20 cellular contexts compared by ENCODE assay signal in genomic region chr1:175922254-175922881, GRCh38.
A peak's percentile ranks its signal among the peaks of the same experiment; 100 is the strongest.
DNase-seq lines count a peak whose midpoint lies in the region; ATAC-seq and TF ChIP-seq lines count a peak whose summit lies in the region.
"Had no signal": no experiment of that assay in that cellular context is flagged by ENCODE, and none has a peak within 500 bp of the region (broad histone marks: within the 10 kb centered on the region; RNA-seq: fewer than 3 reads in every experiment).

No MANE protein-coding gene starts in this region.

- no peak overlapping the region for H2BK12ac ChIP-seq in H9 (ENCODE audit: insufficient read length, low read depth, low read length)

- H2AK5ac ChIP-seq in H9 (ENCODE audit: insufficient read length, low read length) = no peak overlapping the region

- H3K9me3 ChIP-seq in H9 (ENCODE audit: control insufficient read depth, low read depth, low read length) (no peaks in the 10 kb centered on the region), NT2/D1 (ENCODE audit: insufficient read depth, low read length) (peaks cover 55% of the 10 kb centered on the region), spleen (peaks cover 0 to 18% (median 12%) of the 10 kb centered on the region in 8 donors)

- H3K56ac ChIP-seq in H9 (ENCODE audit: insufficient read length, low read depth, low read length) = no peak overlapping the region

- H3K18ac ChIP-seq in H9 (ENCODE audit: insufficient read length, low read depth, low read length) = no peak overlapping the region

- no peak overlapping the region for H4K8ac ChIP-seq in H9 (replicated peaks; ENCODE audit: insufficient read length, low read depth, low read length)

- H3K9ac ChIP-seq in H9 (ENCODE audit: extremely low read depth, insufficient read length, low read length) (no peak overlapping the region), NT2/D1 (ENCODE audit: insufficient read length, low read depth) (no peak overlapping the region)

- POLR2A ChIA-PET in activated CD4-positive, alpha-beta T cell treated with anti-CD3 and anti-CD28 coated beads for 36 hours (lab: Charles Lee) = no interaction called here

- no peak overlapping the region for H3K4ac ChIP-seq in H9 (ENCODE audit: low read depth, low read length)

- H3K79me1 ChIP-seq in H9 (ENCODE audit: insufficient read depth, low read depth, low read length, poor library complexity, severe bottlenecking) = no peaks in the 10 kb centered on the region

- intact Hi-C loops in activated CD4-positive, alpha-beta T cell treated with anti-CD3 and anti-CD28 coated beads for 36 hours (cut with DNase I, micrococcal nuclease) = no loop called here
- intact Hi-C loops in spleen (cut with DNase I; ENCODE audit: low total_unique reads) = no loop called here

- no peak overlapping the region for H4K91ac ChIP-seq in H9 (ENCODE audit: insufficient read length, low read depth, low read length)

- H2BK120ac ChIP-seq in H9 (ENCODE audit: low read depth, low read length, poor library complexity, severe bottlenecking) = no peak overlapping the region

- DNase-seq in H9 (peak; percentile 67), NT2/D1 (ENCODE audit: low read depth, low spot score) (peak; percentile 64), iPS DF 19.7 (ENCODE audit: low read depth, low spot score) (peak; percentile 83), myocyte (ENCODE audit: low read depth) (peak; percentile 20), NCI-H146 (lab: John Stamatoyannopoulos, UW) (no peak), spleen (no peak)
- DNase-seq in activated CD4-positive, alpha-beta T cell treated with anti-CD3 and anti-CD28 coated beads for 36 hours = no peak
- DNase-seq: ACHN; C1 segment of cervical spinal cord; CD8-positive, alpha-beta memory T cell; H7; Kasumi-1; MG63; NCI-H1048; NCI-H1436; NCI-H2029; NCI-H2171 treated with DMSO at 0.1 percent for 48 hours; NCI-H446 treated with DMSO at 0.1 percent for 48 hours; NK-92 treated with Interleukin-12 subunit alpha and Interleukin-12 subunit beta, amount 100 ng/mL, for 24 hours; SHP77 had no signal

- no peak for TF ChIP-seq POLR2A in spleen (IDR thresholded peaks at IDR 0.05)

- peak overlapping the region; percentile 2 to 95 (median 89); a peak in 6 of 7 replicates for H3K27ac Mint-ChIP-seq in H9
- no peak overlapping the region for H3K27ac Mint-ChIP-seq in activated CD4-positive, alpha-beta T cell treated with anti-CD3 and anti-CD28 coated beads for 36 hours
- H3K27ac Mint-ChIP-seq: CD8-positive, alpha-beta memory T cell had no signal

- H3K4me3 ChIP-seq in NT2/D1 (ENCODE audit: insufficient read length, low read depth) (no peak overlapping the region), spleen (no peak overlapping the region)
- H3K4me3 ChIP-seq: MG63 had no signal

- H3K79me2 ChIP-seq in H9 (ENCODE audit: insufficient read depth, low read length) = no peaks in the 10 kb centered on the region

- TF ChIP-seq CTCF in H9 (conservative IDR thresholded peaks at IDR 0.05) = no peak
- TF ChIP-seq CTCF in spleen (IDR thresholded peaks at IDR 0.05 in 8 of 11, conservative IDR thresholded peaks at IDR 0.05 in 3 of 11) = no peak

- H3K4me2 ChIP-seq in H9 (ENCODE audit: insufficient read depth, insufficient read length, low read length) = peak overlapping the region; percentile 3

- H3K27me3 Mint-ChIP-seq in H9 (ENCODE audit: low read depth) = peaks cover 97% of the 10 kb centered on the region
- no peaks in the 10 kb centered on the region for H3K27me3 Mint-ChIP-seq in activated CD4-positive, alpha-beta T cell treated with anti-CD3 and anti-CD28 coated beads for 36 hours
- H3K27me3 Mint-ChIP-seq: CD8-positive, alpha-beta memory T cell had no signal

- H3K36me3 ChIP-seq in NT2/D1 (ENCODE audit: insufficient read depth, insufficient read length, low read length) (no peaks in the 10 kb centered on the region), spleen (peaks cover 0 to 34% (median 0%) of the 10 kb centered on the region in 6 donors)
- H3K36me3 ChIP-seq: MG63 had no signal

- no peak overlapping the region for H3K23ac ChIP-seq in H9 (ENCODE audit: insufficient read length, low read depth, low read length)

- no peak overlapping the region for H2AFZ ChIP-seq in H9 (ENCODE audit: low read length)

- peaks cover 52 to 59% of the 10 kb centered on the region in 2 experiments for H3K4me1 Mint-ChIP-seq in H9
- H3K4me1 Mint-ChIP-seq in activated CD4-positive, alpha-beta T cell treated with anti-CD3 and anti-CD28 coated beads for 36 hours = no peaks in the 10 kb centered on the region
- H3K4me1 Mint-ChIP-seq: CD8-positive, alpha-beta memory T cell had no signal

- no peak overlapping the region for H2BK15ac ChIP-seq in H9 (ENCODE audit: low read depth, low read length)

- H2BK5ac ChIP-seq in H9 (ENCODE audit: insufficient read length, low read length) = no peak overlapping the region

- CTCF ChIA-PET in activated CD4-positive, alpha-beta T cell treated with anti-CD3 and anti-CD28 coated beads for 36 hours (lab: Charles Lee) = interaction anchor here (1.6 kb wide), 1 partner anchor 11 kb away, joined by 4 read pairs; no protein-coding TSS in a partner anchor

- no peak overlapping the region for H3T11ph ChIP-seq in H9 (ENCODE audit: low read length)

- peaks cover 3 to 5% of the 10 kb centered on the region in 2 experiments; a peak in 3 of 5 replicates for H3K9me3 Mint-ChIP-seq in H9
- peaks cover 10% of the 10 kb centered on the region for H3K9me3 Mint-ChIP-seq in activated CD4-positive, alpha-beta T cell treated with anti-CD3 and anti-CD28 coated beads for 36 hours (ENCODE audit: low read depth)

- H3K27ac ChIP-seq in H9 (ENCODE audit: insufficient read length, low read depth, low read length) (no peak overlapping the region), spleen (no peak overlapping the region)

- WGBS in H9 (ENCODE audit: extremely low coverage, insufficient read length, low lambda C conversion rate) = no CpG with 5 or more reads among the region's 3 CpGs
- WGBS in spleen, 5 donors = 75 to 81% (median 80%) methylated on average over 3 of the region's 3 CpGs

- peak overlapping the region; percentile 13 to 56; a peak in 3 of 5 replicates for H3K4me3 Mint-ChIP-seq in H9
- no peak overlapping the region for H3K4me3 Mint-ChIP-seq in activated CD4-positive, alpha-beta T cell treated with anti-CD3 and anti-CD28 coated beads for 36 hours
- H3K4me3 Mint-ChIP-seq: CD8-positive, alpha-beta memory T cell had no signal

- no peaks in the 10 kb centered on the region for H3K23me2 ChIP-seq in H9 (ENCODE audit: insufficient read length, low read depth, low read length, poor library complexity, severe bottlenecking)

- H3K14ac ChIP-seq in H9 (ENCODE audit: insufficient read depth, low read length) = no peak overlapping the region

- H3K36me3 Mint-ChIP-seq in H9 (ENCODE audit: insufficient read depth in 1 of 3, low read depth in 3 of 3) = peaks cover 2 to 11% (median 6%) of the 10 kb centered on the region in 3 experiments; a peak in 5 of 7 replicates
- peaks cover 29% of the 10 kb centered on the region for H3K36me3 Mint-ChIP-seq in activated CD4-positive, alpha-beta T cell treated with anti-CD3 and anti-CD28 coated beads for 36 hours (ENCODE audit: low read depth)

- peaks cover 3% of the 10 kb centered on the region; the same call in 1 of the 2 replicates for H3K4me1 ChIP-seq in H9 (ENCODE audit: insufficient read depth, low read length)
- H3K4me1 ChIP-seq in NT2/D1 (ENCODE audit: insufficient read depth, insufficient read length) = no peaks in the 10 kb centered on the region
- no peaks in the 10 kb centered on the region for H3K4me1 ChIP-seq in spleen

- H4K20me1 ChIP-seq in H9 (ENCODE audit: control insufficient read depth, insufficient read depth, insufficient read length) = no peaks in the 10 kb centered on the region

- no peak overlapping the region for H2BK20ac ChIP-seq in H9 (ENCODE audit: low read depth, low read length, poor library complexity, severe bottlenecking)

- no peak for ATAC-seq in activated CD4-positive, alpha-beta T cell treated with anti-CD3 and anti-CD28 coated beads for 36 hours

- no peak overlapping the region for H4K5ac ChIP-seq in H9 (ENCODE audit: insufficient read length, low read depth, low read length)

- H3K27me3 ChIP-seq in H9 (ENCODE audit: insufficient read depth, low read length) (peaks cover 28% of the 10 kb centered on the region), NT2/D1 (ENCODE audit: insufficient read depth, insufficient read length) (no peaks in the 10 kb centered on the region), spleen (replicated peaks in 1 of 7) (no peaks in the 10 kb centered on the region)
- H3K27me3 ChIP-seq: MG63 had no signal

Comparison
In these comparisons a context has a peak if more than half of its experiments do, and no peak if none do; other contexts are left out.
1. DNase-seq: peak in H9 (single experiment), NT2/D1 (single experiment), iPS DF 19.7 (single experiment) and myocyte (single experiment); none in activated CD4-positive, alpha-beta T cell treated with anti-CD3 and anti-CD28 coated beads for 36 hours (single experiment), NCI-H146 (single experiment) and spleen (single experiment).